ENCODE assay signal across 18 cellular contexts in the genomic region with DNA sequence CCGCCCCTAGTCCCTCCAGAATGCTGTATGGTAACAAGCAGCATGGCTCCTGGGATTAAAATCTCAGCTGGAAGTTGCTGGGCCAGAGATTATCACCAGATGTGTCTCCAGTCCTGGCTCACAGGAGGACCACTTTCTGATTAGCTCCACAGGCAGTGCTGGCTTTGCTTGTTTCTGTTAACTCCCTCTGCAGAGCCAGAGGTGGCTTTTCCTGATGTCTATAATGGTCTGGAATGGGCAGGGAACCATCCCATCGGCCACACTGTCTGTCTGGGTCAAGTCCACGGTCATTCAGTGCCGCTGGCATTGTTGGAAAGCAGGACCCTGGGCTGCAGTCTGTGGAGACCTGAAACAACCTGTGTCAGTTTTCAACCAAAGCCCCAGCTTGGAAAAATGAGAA.
"Had no signal": no experiment of that assay in that cellular context is flagged by ENCODE, and none has a peak within 500 bp of the region (broad histone marks: within the 10 kb centered on the region; RNA-seq: fewer than 3 reads in every experiment).

No MANE protein-coding gene starts in this region.

- H3K4me1 Mint-ChIP-seq: central memory CD8-positive, alpha-beta T cell; immature natural killer cell had no signal

- H3K4me3 Mint-ChIP-seq: central memory CD8-positive, alpha-beta T cell; immature natural killer cell; natural killer cell treated with Interleukin-12 subunit alpha and Interleukin-12 subunit beta and Interleukin-15 and Interleukin-18, amount 100 ng/mL, for 72 hours had no signal

- H3K9ac ChIP-seq: parathyroid adenoma had no signal

- ATAC-seq: natural killer cell treated with Interleukin-12 subunit alpha and Interleukin-12 subunit beta and Interleukin-15 and Interleukin-18, amount 100 ng/mL, for 72 hours had no signal

- H3K27ac ChIP-seq: dorsolateral prefrontal cortex, parathyroid adenoma, psoas muscle, skin epidermis, suprapubic skin, upper lobe of left lung, uterus had no signal

- H3K4me3 ChIP-seq: dorsolateral prefrontal cortex, esophagus squamous epithelium, psoas muscle, skin epidermis, suprapubic skin, tibial artery, upper lobe of left lung, uterus had no signal

- H3K27ac Mint-ChIP-seq: immature natural killer cell; natural killer cell treated with Interleukin-12 subunit alpha and Interleukin-12 subunit beta and Interleukin-15 and Interleukin-18, amount 100 ng/mL, for 72 hours had no signal

- H3K9me3 Mint-ChIP-seq: central memory CD8-positive, alpha-beta T cell; immature natural killer cell; natural killer cell treated with Interleukin-12 subunit alpha and Interleukin-12 subunit beta and Interleukin-15 and Interleukin-18, amount 100 ng/mL, for 72 hours had no signal

- DNase-seq: cortex of kidney; effector CD8-positive, alpha-beta T cell; esophagus squamous epithelium; immature natural killer cell; kidney; occipital lobe; stimulated activated CD4-positive, alpha-beta T cell treated with anti-CD3 and anti-CD28 coated beads, Interleukin-2, amount 100 ng/mL, for 24 hours; stimulated activated naive CD4-positive, alpha-beta T cell had no signal

- H3K27me3 ChIP-seq: dorsolateral prefrontal cortex, esophagus squamous epithelium, suprapubic skin, tibial artery, upper lobe of left lung, uterus had no signal

- H3K4me1 ChIP-seq: parathyroid adenoma, psoas muscle, suprapubic skin, upper lobe of left lung, uterus had no signal

- H3K9me3 ChIP-seq: esophagus squamous epithelium, psoas muscle, suprapubic skin, tibial artery, upper lobe of left lung, uterus had no signal

- H3K36me3 ChIP-seq: uterus had no signal

- H3K36me3 Mint-ChIP-seq: immature natural killer cell; natural killer cell treated with Interleukin-12 subunit alpha and Interleukin-12 subunit beta and Interleukin-15 and Interleukin-18, amount 100 ng/mL, for 72 hours had no signal
